Comparison of ENCODE assay signal across 19 cellular contexts in the genomic region with DNA sequence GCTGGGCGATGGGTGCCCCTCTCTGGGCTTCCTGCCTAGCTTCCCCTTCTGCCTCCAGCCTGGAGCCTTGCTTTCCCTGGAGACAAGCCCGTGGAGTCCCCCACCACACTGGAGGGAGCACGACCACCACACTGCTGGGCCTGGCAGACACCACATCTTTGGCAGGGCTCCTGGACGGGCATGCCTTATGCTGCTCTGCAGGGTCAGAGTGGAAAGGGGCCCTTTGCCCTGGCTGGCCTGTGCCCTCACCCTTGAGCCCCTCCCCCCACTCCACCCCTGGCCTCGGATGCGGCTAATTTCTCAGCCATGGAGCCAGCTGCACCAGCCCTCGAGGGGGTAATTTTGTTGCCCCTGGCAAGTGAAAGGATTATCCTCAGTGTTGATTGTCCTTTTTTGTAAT.
"Had no signal": no experiment of that assay in that cellular context is flagged by ENCODE, and none has a peak within 500 bp of the region (broad histone marks: within the 10 kb centered on the region; RNA-seq: fewer than 3 reads in every experiment).

No MANE protein-coding gene starts in this region.

- H3K27ac ChIP-seq: body of pancreas, colonic mucosa, esophagus muscularis mucosa, psoas muscle, stomach, testis, upper lobe of left lung had no signal

- H3K9me3 Mint-ChIP-seq: activated B cell treated with CpG ODN at 0.5 μM for 24 hours; activated CD4-positive, alpha-beta T cell treated with anti-CD3 and anti-CD28 coated beads, Interleukin-2, amount 10 ng/mL, durations not matched to agents 7 days and 5 days; activated T-cell treated with anti-CD3 and anti-CD28 coated beads, Interleukin-2, amount 50 U/mL, for 72 hours; nephron progenitor cell had no signal

- H3K36me3 Mint-ChIP-seq: activated naive CD8-positive, alpha-beta T cell had no signal

- H3K27ac Mint-ChIP-seq: activated B cell treated with CpG ODN at 0.5 μM for 24 hours; activated CD4-positive, alpha-beta T cell treated with anti-CD3 and anti-CD28 coated beads, Interleukin-2, amount 10 ng/mL, durations not matched to agents 7 days and 5 days; activated naive CD8-positive, alpha-beta T cell; activated T-cell treated with anti-CD3 and anti-CD28 coated beads, Interleukin-2, amount 50 U/mL, for 72 hours; nephron progenitor cell had no signal

- ATAC-seq: activated T-cell treated with anti-CD3 and anti-CD28 coated beads, Interleukin-2, amount 50 U/mL, for 72 hours; body of pancreas; psoas muscle; sciatic nerve had no signal

- H3K4me3 Mint-ChIP-seq: activated B cell treated with CpG ODN at 0.5 μM for 24 hours; activated CD4-positive, alpha-beta T cell treated with anti-CD3 and anti-CD28 coated beads, Interleukin-2, amount 10 ng/mL, durations not matched to agents 7 days and 5 days; activated naive CD8-positive, alpha-beta T cell; activated T-cell treated with anti-CD3 and anti-CD28 coated beads, Interleukin-2, amount 50 U/mL, for 72 hours; nephron progenitor cell had no signal

- H3K27me3 ChIP-seq: body of pancreas, colonic mucosa, esophagus muscularis mucosa, testis, upper lobe of left lung had no signal

- H3K9me3 ChIP-seq: body of pancreas, colonic mucosa, esophagus muscularis mucosa, psoas muscle, stomach, testis, upper lobe of left lung had no signal

- H3K4me3 ChIP-seq: body of pancreas, colonic mucosa, esophagus muscularis mucosa, psoas muscle, stomach, testis, upper lobe of left lung had no signal

- H3K4me1 Mint-ChIP-seq: activated B cell treated with CpG ODN at 0.5 μM for 24 hours; activated CD4-positive, alpha-beta T cell treated with anti-CD3 and anti-CD28 coated beads, Interleukin-2, amount 10 ng/mL, durations not matched to agents 7 days and 5 days had no signal

- H3K27me3 Mint-ChIP-seq: activated naive CD8-positive, alpha-beta T cell had no signal

- DNase-seq: activated B cell treated with CpG ODN at 0.5 μM for 24 hours; activated CD4-positive, alpha-beta T cell treated with anti-CD3 and anti-CD28 coated beads, Interleukin-2, amount 10 ng/mL, durations not matched to agents 7 days and 5 days; activated CD8-positive, alpha-beta memory T cell treated with anti-CD3 and anti-CD28 coated beads, Interleukin-2, amount 50 U/mL, for 48 hours; activated gamma-delta T cell; activated T-cell treated with anti-CD3 and anti-CD28 coated beads, Interleukin-2, amount 50 U/mL, for 72 hours; amniotic stem cell; body of pancreas; central memory CD4-positive, alpha-beta T cell; colonic mucosa; hypothalamus; kidney glomerular epithelial cell; nephron progenitor cell; psoas muscle; stomach; testis; upper lobe of left lung had no signal

- H3K4me1 ChIP-seq: body of pancreas, colonic mucosa, psoas muscle, stomach, testis had no signal

- H3K36me3 ChIP-seq: colonic mucosa, esophagus muscularis mucosa, stomach, upper lobe of left lung had no signal
